ENCODE assay signal across 1 cellular context in the genomic region with DNA sequence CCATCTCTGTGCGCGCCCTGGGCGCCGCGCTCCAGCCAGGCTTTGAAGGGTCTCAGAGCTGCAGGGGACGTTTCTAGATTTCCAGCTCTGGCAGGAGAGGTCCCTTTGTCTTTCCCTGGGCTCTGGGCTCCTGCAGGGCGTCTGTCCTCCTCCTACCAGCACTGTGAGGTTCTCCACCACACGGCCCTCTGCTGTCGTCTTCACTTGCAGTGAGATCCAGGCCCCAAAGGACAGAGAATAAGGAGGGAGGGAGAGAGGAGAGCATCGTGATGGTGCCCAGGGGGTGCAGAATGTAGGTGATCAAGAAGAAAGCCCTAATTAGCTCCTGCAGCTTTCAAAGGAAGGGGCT.
TF ChIP-seq lines count a peak whose summit lies in the region.

No MANE protein-coding gene starts in this region.

TF ChIP-seq in H1, 55 proteins besides CTCF, POLR2A, EP300 and RAD21:
- no peak for TF ChIP-seq CEBPB (IDR thresholded peaks at IDR 0.05; ENCODE audit: low read depth, low read length)
- TF ChIP-seq NRF1 (IDR thresholded peaks at IDR 0.05; ENCODE audit: low read depth, low read length): no peak
- TF ChIP-seq JUN (IDR thresholded peaks at IDR 0.05; ENCODE audit: low read depth, low read length): no peak
- TF ChIP-seq PHF8 (conservative IDR thresholded peaks at IDR 0.05; ENCODE audit: low read depth, low read length): no peak
- TF ChIP-seq KDM5A (IDR thresholded peaks at IDR 0.05; ENCODE audit: low read length): no peak
- TF ChIP-seq, protein P1, sequence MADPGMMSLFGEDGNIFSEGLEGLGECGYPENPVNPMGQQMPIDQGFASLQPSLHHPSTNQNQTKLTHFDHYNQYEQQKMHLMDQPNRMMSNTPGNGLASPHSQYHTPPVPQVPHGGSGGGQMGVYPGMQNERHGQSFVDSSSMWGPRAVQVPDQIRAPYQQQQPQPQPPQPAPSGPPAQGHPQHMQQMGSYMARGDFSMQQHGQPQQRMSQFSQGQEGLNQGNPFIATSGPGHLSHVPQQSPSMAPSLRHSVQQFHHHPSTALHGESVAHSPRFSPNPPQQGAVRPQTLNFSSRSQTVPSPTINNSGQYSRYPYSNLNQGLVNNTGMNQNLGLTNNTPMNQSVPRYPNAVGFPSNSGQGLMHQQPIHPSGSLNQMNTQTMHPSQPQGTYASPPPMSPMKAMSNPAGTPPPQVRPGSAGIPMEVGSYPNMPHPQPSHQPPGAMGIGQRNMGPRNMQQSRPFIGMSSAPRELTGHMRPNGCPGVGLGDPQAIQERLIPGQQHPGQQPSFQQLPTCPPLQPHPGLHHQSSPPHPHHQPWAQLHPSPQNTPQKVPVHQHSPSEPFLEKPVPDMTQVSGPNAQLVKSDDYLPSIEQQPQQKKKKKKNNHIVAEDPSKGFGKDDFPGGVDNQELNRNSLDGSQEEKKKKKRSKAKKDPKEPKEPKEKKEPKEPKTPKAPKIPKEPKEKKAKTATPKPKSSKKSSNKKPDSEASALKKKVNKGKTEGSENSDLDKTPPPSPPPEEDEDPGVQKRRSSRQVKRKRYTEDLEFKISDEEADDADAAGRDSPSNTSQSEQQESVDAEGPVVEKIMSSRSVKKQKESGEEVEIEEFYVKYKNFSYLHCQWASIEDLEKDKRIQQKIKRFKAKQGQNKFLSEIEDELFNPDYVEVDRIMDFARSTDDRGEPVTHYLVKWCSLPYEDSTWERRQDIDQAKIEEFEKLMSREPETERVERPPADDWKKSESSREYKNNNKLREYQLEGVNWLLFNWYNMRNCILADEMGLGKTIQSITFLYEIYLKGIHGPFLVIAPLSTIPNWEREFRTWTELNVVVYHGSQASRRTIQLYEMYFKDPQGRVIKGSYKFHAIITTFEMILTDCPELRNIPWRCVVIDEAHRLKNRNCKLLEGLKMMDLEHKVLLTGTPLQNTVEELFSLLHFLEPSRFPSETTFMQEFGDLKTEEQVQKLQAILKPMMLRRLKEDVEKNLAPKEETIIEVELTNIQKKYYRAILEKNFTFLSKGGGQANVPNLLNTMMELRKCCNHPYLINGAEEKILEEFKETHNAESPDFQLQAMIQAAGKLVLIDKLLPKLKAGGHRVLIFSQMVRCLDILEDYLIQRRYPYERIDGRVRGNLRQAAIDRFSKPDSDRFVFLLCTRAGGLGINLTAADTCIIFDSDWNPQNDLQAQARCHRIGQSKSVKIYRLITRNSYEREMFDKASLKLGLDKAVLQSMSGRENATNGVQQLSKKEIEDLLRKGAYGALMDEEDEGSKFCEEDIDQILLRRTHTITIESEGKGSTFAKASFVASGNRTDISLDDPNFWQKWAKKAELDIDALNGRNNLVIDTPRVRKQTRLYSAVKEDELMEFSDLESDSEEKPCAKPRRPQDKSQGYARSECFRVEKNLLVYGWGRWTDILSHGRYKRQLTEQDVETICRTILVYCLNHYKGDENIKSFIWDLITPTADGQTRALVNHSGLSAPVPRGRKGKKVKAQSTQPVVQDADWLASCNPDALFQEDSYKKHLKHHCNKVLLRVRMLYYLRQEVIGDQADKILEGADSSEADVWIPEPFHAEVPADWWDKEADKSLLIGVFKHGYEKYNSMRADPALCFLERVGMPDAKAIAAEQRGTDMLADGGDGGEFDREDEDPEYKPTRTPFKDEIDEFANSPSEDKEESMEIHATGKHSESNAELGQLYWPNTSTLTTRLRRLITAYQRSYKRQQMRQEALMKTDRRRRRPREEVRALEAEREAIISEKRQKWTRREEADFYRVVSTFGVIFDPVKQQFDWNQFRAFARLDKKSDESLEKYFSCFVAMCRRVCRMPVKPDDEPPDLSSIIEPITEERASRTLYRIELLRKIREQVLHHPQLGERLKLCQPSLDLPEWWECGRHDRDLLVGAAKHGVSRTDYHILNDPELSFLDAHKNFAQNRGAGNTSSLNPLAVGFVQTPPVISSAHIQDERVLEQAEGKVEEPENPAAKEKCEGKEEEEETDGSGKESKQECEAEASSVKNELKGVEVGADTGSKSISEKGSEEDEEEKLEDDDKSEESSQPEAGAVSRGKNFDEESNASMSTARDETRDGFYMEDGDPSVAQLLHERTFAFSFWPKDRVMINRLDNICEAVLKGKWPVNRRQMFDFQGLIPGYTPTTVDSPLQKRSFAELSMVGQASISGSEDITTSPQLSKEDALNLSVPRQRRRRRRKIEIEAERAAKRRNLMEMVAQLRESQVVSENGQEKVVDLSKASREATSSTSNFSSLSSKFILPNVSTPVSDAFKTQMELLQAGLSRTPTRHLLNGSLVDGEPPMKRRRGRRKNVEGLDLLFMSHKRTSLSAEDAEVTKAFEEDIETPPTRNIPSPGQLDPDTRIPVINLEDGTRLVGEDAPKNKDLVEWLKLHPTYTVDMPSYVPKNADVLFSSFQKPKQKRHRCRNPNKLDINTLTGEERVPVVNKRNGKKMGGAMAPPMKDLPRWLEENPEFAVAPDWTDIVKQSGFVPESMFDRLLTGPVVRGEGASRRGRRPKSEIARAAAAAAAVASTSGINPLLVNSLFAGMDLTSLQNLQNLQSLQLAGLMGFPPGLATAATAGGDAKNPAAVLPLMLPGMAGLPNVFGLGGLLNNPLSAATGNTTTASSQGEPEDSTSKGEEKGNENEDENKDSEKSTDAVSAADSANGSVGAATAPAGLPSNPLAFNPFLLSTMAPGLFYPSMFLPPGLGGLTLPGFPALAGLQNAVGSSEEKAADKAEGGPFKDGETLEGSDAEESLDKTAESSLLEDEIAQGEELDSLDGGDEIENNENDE (IDR thresholded peaks at IDR 0.05; ENCODE audit: insufficient replicate concordance, low read length): no peak
- TF ChIP-seq, protein P2, sequence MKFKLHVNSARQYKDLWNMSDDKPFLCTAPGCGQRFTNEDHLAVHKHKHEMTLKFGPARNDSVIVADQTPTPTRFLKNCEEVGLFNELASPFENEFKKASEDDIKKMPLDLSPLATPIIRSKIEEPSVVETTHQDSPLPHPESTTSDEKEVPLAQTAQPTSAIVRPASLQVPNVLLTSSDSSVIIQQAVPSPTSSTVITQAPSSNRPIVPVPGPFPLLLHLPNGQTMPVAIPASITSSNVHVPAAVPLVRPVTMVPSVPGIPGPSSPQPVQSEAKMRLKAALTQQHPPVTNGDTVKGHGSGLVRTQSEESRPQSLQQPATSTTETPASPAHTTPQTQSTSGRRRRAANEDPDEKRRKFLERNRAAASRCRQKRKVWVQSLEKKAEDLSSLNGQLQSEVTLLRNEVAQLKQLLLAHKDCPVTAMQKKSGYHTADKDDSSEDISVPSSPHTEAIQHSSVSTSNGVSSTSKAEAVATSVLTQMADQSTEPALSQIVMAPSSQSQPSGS (IDR thresholded peaks at IDR 0.05; ENCODE audit: low read length): no peak
- no peak for TF ChIP-seq POU5F1 (IDR thresholded peaks at IDR 0.05; ENCODE audit: low read depth, low read length)
- no peak for TF ChIP-seq RNF2 (IDR thresholded peaks at IDR 0.05; ENCODE audit: borderline replicate concordance, low read depth, low read length, missing control alignments, poor library complexity, severe bottlenecking)
- no peak for TF ChIP-seq SIN3A (conservative IDR thresholded peaks at IDR 0.05 in 1 of 2, IDR thresholded peaks at IDR 0.05 in 1 of 2; ENCODE audit: low read depth in 1 of 2, low read length in 2 of 2)
- TF ChIP-seq CREB1 (IDR thresholded peaks at IDR 0.05): no peak
- no peak for TF ChIP-seq TCF12 (IDR thresholded peaks at IDR 0.05; ENCODE audit: low read depth, low read length)
- no peak for TF ChIP-seq SIRT6 (IDR thresholded peaks at IDR 0.05; ENCODE audit: low read length)
- no peak for TF ChIP-seq RFX5 (IDR thresholded peaks at IDR 0.05; ENCODE audit: borderline replicate concordance, low read depth, low read length)
- TF ChIP-seq, protein P3, sequence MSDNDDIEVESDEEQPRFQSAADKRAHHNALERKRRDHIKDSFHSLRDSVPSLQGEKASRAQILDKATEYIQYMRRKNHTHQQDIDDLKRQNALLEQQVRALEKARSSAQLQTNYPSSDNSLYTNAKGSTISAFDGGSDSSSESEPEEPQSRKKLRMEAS (IDR thresholded peaks at IDR 0.05): no peak
- no peak for TF ChIP-seq SAP30 (IDR thresholded peaks at IDR 0.05; ENCODE audit: insufficient read depth, insufficient replicate concordance, low read length)
- no peak for TF ChIP-seq GTF2F1 (IDR thresholded peaks at IDR 0.05; ENCODE audit: borderline replicate concordance, low read depth, low read length)
- TF ChIP-seq ZNF274 (IDR thresholded peaks at IDR 0.05; ENCODE audit: borderline replicate concordance, extremely low read depth, low read length): no peak
